Comparison of ENCODE assay signal across 15 cellular contexts in the genomic region with DNA sequence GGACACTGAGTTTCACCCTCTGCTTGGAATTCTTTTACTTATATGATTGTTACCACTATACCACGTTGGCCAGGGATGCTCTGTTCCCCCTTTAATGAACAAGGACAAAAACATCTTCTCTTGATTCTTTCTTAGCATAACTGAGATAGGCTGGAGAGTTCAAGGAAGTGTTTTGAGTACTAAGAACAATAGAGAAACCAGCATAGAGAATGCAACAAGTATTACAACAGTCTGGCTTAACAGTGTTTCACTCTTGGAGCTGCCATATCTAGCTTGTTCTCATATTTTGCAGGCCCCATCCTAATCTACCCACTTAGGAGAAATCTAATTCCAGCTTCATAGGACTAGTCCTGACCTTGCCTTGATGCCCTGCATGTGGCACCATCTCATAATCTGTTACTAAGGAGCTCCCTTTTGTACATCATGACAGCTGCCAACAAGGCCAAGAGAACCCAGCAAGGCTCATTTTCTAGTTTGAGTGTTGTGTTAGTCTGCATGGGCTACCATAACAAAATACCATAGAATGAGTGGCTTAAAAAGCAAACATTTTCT. TPM values are rescaled to one million over a fixed set of nuclear protein-coding genes. Genes with fewer than 3 reads are reported as not detected.
DNase-seq lines count a peak whose midpoint lies in the region; ATAC-seq and TF ChIP-seq lines count a peak whose summit lies in the region.
"Had no signal": no experiment of that assay in that cellular context is flagged by ENCODE, and none has a peak within 500 bp of the region (broad histone marks: within the 10 kb centered on the region; RNA-seq: fewer than 3 reads in every experiment).

No MANE protein-coding gene starts in this region.

- H3K27me3 ChIP-seq in upper lobe of right lung, result no peaks in the 10 kb centered on the region
- H3K27me3 ChIP-seq: body of pancreas, ovary, SJSA1, testis had no signal

- no peaks in the 10 kb centered on the region for H3K9me3 Mint-ChIP-seq in activated naive CD4-positive, alpha-beta T cell treated with anti-CD3 and anti-CD28 coated beads, Interleukin-2, amount 10 ng/mL, durations not matched to agents 7 days and 5 days
- H3K9me3 Mint-ChIP-seq in T-helper 2 cell treated with Interferon-gamma antibody and Interleukin-4, amounts not matched to agents 5 μg/mL and 100 μg/mL, for 36 hours, result no peaks in the 10 kb centered on the region

- H3K36me3 ChIP-seq in upper lobe of right lung, result no peaks in the 10 kb centered on the region
- H3K36me3 ChIP-seq: ovary had no signal

- H3K4me1 ChIP-seq in upper lobe of right lung, result peaks cover 13% of the 10 kb centered on the region

- CTCF ChIA-PET in activated naive CD4-positive, alpha-beta T cell treated with anti-CD3 and anti-CD28 coated beads, Interleukin-2, amount 10 ng/mL, durations not matched to agents 7 days and 5 days (lab: Charles Lee), result no interaction called here

- no peak overlapping the region for H3K27ac ChIP-seq in upper lobe of right lung
- H3K27ac ChIP-seq: body of pancreas, ovary, SJSA1, testis had no signal

- TF ChIP-seq CTCF in fibroblast of pulmonary artery (IDR thresholded peaks at IDR 0.05; ENCODE audit: low read length, missing control alignments) (no peak), upper lobe of right lung (IDR thresholded peaks at IDR 0.05) (no peak), foreskin fibroblast (IDR thresholded peaks at IDR 0.05; ENCODE audit: low read depth, low read length) (no peak)

- no peak overlapping the region for H3K4me3 Mint-ChIP-seq in activated naive CD4-positive, alpha-beta T cell treated with anti-CD3 and anti-CD28 coated beads, Interleukin-2, amount 10 ng/mL, durations not matched to agents 7 days and 5 days
- H3K4me3 Mint-ChIP-seq in T-helper 2 cell treated with Interferon-gamma antibody and Interleukin-4, amounts not matched to agents 5 μg/mL and 100 μg/mL, for 36 hours, result peak overlapping the region; percentile 56

- H3K27me3 Mint-ChIP-seq in activated naive CD4-positive, alpha-beta T cell treated with anti-CD3 and anti-CD28 coated beads, Interleukin-2, amount 10 ng/mL, durations not matched to agents 7 days and 5 days, result no peaks in the 10 kb centered on the region
- H3K27me3 Mint-ChIP-seq in T-helper 2 cell treated with Interferon-gamma antibody and Interleukin-4, amounts not matched to agents 5 μg/mL and 100 μg/mL, for 36 hours (ENCODE audit: low read depth), result no peaks in the 10 kb centered on the region

- peak overlapping the region; percentile 47 for H3K27ac Mint-ChIP-seq in activated naive CD4-positive, alpha-beta T cell treated with anti-CD3 and anti-CD28 coated beads, Interleukin-2, amount 10 ng/mL, durations not matched to agents 7 days and 5 days
- H3K27ac Mint-ChIP-seq in T-helper 2 cell treated with Interferon-gamma antibody and Interleukin-4, amounts not matched to agents 5 μg/mL and 100 μg/mL, for 36 hours, result peak overlapping the region; percentile 75

- H3K4me3 ChIP-seq in fibroblast of pulmonary artery (replicated peaks; ENCODE audit: low read depth, low read length) (no peak overlapping the region), upper lobe of right lung (no peak overlapping the region), foreskin fibroblast (ENCODE audit: low read depth in 1 of 2, low read length in 2 of 2) (no peak overlapping the region)
- H3K4me3 ChIP-seq: body of pancreas, ovary, SJSA1, testis had no signal

- peaks cover 73% of the 10 kb centered on the region for H3K4me1 Mint-ChIP-seq in activated naive CD4-positive, alpha-beta T cell treated with anti-CD3 and anti-CD28 coated beads, Interleukin-2, amount 10 ng/mL, durations not matched to agents 7 days and 5 days
- peaks cover 67% of the 10 kb centered on the region for H3K4me1 Mint-ChIP-seq in T-helper 2 cell treated with Interferon-gamma antibody and Interleukin-4, amounts not matched to agents 5 μg/mL and 100 μg/mL, for 36 hours (ENCODE audit: low read depth)

- no peaks in the 10 kb centered on the region for H3K9me3 ChIP-seq in upper lobe of right lung
- H3K9me3 ChIP-seq: body of pancreas, ovary, SJSA1, testis had no signal

- intact Hi-C loops in upper lobe of right lung (cut with DNase I), result no loop called here

- peaks cover 37% of the 10 kb centered on the region for H3K36me3 Mint-ChIP-seq in activated naive CD4-positive, alpha-beta T cell treated with anti-CD3 and anti-CD28 coated beads, Interleukin-2, amount 10 ng/mL, durations not matched to agents 7 days and 5 days
- peaks cover 36% of the 10 kb centered on the region for H3K36me3 Mint-ChIP-seq in T-helper 2 cell treated with Interferon-gamma antibody and Interleukin-4, amounts not matched to agents 5 μg/mL and 100 μg/mL, for 36 hours (ENCODE audit: low read depth)

- ATAC-seq in upper lobe of right lung, result peak; percentile 9
- ATAC-seq in GM18858 (IDR thresholded peaks at IDR 0.05; ENCODE audit: unreplicated experiment), result no peak
- ATAC-seq: body of pancreas had no signal

- DNase-seq in activated naive CD4-positive, alpha-beta T cell treated with anti-CD3 and anti-CD28 coated beads, Interleukin-2, amount 10 ng/mL, durations not matched to agents 7 days and 5 days, result no peak
- no peak for DNase-seq in activated naive CD4-positive, alpha-beta T cell (lab: John Stamatoyannopoulos, UW)
- no peak for DNase-seq in T-helper 2 cell treated with Interferon-gamma antibody and Interleukin-4, amounts not matched to agents 5 μg/mL and 100 μg/mL, for 36 hours (ENCODE audit: low spot score)
- DNase-seq in fibroblast of pulmonary artery (ENCODE audit: low read depth) (peak; percentile 55), upper lobe of right lung (no peak), foreskin fibroblast (no peak), NOMO-1 treated with DMSO at 0.1 percent for 48 hours (lab: John Stamatoyannopoulos, UW; ENCODE audit: unreplicated experiment) (no peak)
- DNase-seq: body of pancreas, NCI-H2171 treated with DMSO at 0.1 percent for 48 hours, ovary, small intestine, testis had no signal

RNA-seq across cellular contexts. Expression of gene PACS1, which starts 37.6 kb away (rescaled TPM):
- total RNA-seq in upper lobe of right lung, result 55.9 TPM

RNA-seq across cellular contexts. Expression of gene SF3B2, which starts 55.5 kb away (rescaled TPM):
- 149 TPM for total RNA-seq in upper lobe of right lung

RNA-seq across cellular contexts. Expression of gene GAL3ST3, which starts 58.7 kb away (rescaled TPM):
- total RNA-seq in upper lobe of right lung, result not detected
- total RNA-seq: fibroblast of villous mesenchyme, SJSA1 had no signal
